ENCODE assay signal across 1 cellular context in the genomic region with DNA sequence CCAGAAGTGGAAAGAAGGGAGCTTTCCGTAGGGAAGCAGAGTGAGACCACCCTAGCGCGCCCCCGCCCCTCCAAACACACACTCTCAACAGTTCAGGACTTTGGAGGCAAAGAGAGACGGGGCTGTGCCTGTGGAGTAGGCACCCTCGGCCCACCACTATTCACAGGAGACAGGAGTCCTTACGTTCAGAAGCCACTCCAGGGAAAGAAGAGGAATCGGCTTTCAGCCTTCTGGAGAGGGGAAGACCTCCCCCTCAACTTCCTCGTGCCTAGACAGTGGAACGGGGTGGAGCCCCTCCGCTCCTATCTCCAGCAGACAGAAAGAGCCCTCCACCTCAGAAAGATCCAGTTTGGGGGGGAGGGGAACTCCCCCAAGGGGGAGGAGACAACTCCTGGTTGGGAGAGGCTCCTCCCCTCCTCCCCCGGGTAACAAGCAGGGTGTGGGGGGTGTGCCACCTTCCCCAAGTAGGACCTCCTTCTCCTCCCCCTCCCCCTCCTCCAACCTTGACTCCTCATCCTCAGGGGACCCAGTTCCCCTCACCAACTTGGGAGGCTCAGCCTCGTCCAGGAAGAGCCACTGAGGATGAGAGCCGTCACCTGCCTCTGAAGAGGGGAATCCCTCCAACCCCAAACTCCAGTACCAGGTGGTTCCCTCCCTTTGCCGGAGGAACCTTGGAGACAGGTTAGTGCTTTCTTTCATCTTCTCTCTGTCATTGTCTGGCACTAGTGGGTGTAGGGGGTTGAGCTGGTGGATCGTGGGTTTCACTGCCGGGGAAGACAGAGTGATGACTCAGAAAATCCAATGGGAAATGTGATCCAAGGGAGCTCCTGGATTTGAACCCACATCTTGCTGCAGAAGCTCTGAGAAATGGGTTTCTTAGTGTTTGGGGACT.
TF ChIP-seq lines count a peak whose summit lies in the region.

No MANE protein-coding gene starts in this region.

TF ChIP-seq in HEK293, 187 proteins besides CTCF, POLR2A, EP300 and RAD21 (continued from another document and continues in another):
- TF ChIP-seq ZNF510 (tag by site-specific recombination; IDR thresholded peaks at IDR 0.05; ENCODE audit: insufficient replicate concordance) (no peak), ZNF292 (tag by site-specific recombination; IDR thresholded peaks at IDR 0.05; ENCODE audit: borderline replicate concordance, low read depth) (no peak), SETDB1 (IDR thresholded peaks at IDR 0.05; ENCODE audit: insufficient read length, low read length) (no peak), ZNF211 (tag by site-specific recombination; IDR thresholded peaks at IDR 0.05; ENCODE audit: low read depth) (no peak), ZFHX2 (tag by site-specific recombination; conservative IDR thresholded peaks at IDR 0.05) (peak; percentile 84), BCL11B (tag by site-specific recombination; IDR thresholded peaks at IDR 0.05; ENCODE audit: low read depth) (no peak), ZNF140 (tag by site-specific recombination; IDR thresholded peaks at IDR 0.05) (no peak), ZBTB20 (tag by site-specific recombination; IDR thresholded peaks at IDR 0.05) (peak; percentile 55; the same call in 1 of the 2 replicates), KLF7 (tag by site-specific recombination; IDR thresholded peaks at IDR 0.05; ENCODE audit: borderline replicate concordance) (no peak), ZNF561 (tag by site-specific recombination; IDR thresholded peaks at IDR 0.05; ENCODE audit: borderline replicate concordance) (peak; percentile 18; the same call in 1 of the 2 replicates), EGR2 (tag by site-specific recombination; IDR thresholded peaks at IDR 0.05; ENCODE audit: low read depth) (peak; percentile 73), ZNF10 (tag by site-specific recombination; IDR thresholded peaks at IDR 0.05) (peak; percentile 80; the same call in 1 of the 2 replicates), ZBTB21 (tag by site-specific recombination; IDR thresholded peaks at IDR 0.05) (no peak), KLF10 (tag by site-specific recombination; IDR thresholded peaks at IDR 0.05) (no peak), ZNF433 (tag by site-specific recombination; IDR thresholded peaks at IDR 0.05; ENCODE audit: low read depth) (no peak), GLIS1 (tag by site-specific recombination; IDR thresholded peaks at IDR 0.05) (peak; percentile 73), ZBTB1 (tag by site-specific recombination; IDR thresholded peaks at IDR 0.05) (no peak), MZF1 (tag by site-specific recombination; IDR thresholded peaks at IDR 0.05; ENCODE audit: borderline replicate concordance) (0 out of 2 replicates have a peak, but pooled peaks have one; percentile 49), ZSCAN23 (tag by site-specific recombination; IDR thresholded peaks at IDR 0.05) (no peak), ZNF223 (tag by site-specific recombination; IDR thresholded peaks at IDR 0.05) (no peak), SCRT2 (tag by site-specific recombination; IDR thresholded peaks at IDR 0.05) (0 out of 2 replicates have a peak, but pooled peaks have one; percentile 17), KLF16 (tag by site-specific recombination; IDR thresholded peaks at IDR 0.05) (peak; percentile 37; the same call in 1 of the 2 replicates), SP3 (tag by site-specific recombination; IDR thresholded peaks at IDR 0.05) (peak; percentile 89)
- TF ChIP-seq, protein P1, sequence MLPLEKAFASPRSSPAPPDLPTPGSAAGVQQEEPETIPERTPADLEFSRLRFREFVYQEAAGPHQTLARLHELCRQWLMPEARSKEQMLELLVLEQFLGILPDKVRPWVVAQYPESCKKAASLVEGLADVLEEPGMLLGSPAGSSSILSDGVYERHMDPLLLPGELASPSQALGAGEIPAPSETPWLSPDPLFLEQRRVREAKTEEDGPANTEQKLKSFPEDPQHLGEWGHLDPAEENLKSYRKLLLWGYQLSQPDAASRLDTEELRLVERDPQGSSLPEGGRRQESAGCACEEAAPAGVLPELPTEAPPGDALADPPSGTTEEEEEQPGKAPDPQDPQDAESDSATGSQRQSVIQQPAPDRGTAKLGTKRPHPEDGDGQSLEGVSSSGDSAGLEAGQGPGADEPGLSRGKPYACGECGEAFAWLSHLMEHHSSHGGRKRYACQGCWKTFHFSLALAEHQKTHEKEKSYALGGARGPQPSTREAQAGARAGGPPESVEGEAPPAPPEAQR (tag by site-specific recombination; IDR thresholded peaks at IDR 0.05): no peak
- TF ChIP-seq, protein P2, sequence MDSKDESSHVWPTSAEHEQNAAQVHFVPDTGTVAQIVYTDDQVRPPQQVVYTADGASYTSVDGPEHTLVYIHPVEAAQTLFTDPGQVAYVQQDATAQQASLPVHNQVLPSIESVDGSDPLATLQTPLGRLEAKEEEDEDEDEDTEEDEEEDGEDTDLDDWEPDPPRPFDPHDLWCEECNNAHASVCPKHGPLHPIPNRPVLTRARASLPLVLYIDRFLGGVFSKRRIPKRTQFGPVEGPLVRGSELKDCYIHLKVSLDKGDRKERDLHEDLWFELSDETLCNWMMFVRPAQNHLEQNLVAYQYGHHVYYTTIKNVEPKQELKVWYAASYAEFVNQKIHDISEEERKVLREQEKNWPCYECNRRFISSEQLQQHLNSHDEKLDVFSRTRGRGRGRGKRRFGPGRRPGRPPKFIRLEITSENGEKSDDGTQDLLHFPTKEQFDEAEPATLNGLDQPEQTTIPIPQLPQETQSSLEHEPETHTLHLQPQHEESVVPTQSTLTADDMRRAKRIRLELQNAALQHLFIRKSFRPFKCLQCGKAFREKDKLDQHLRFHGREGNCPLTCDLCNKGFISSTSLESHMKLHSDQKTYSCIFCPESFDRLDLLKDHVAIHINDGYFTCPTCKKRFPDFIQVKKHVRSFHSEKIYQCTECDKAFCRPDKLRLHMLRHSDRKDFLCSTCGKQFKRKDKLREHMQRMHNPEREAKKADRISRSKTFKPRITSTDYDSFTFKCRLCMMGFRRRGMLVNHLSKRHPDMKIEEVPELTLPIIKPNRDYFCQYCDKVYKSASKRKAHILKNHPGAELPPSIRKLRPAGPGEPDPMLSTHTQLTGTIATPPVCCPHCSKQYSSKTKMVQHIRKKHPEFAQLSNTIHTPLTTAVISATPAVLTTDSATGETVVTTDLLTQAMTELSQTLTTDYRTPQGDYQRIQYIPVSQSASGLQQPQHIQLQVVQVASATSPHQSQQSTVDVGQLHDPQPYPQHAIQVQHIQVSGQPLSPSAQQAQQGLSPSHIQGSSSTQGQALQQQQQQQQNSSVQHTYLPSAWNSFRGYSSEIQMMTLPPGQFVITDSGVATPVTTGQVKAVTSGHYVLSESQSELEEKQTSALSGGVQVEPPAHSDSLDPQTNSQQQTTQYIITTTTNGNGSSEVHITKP (tag by site-specific recombination; IDR thresholded peaks at IDR 0.05): peak; percentile 96
- TF ChIP-seq, protein P3, sequence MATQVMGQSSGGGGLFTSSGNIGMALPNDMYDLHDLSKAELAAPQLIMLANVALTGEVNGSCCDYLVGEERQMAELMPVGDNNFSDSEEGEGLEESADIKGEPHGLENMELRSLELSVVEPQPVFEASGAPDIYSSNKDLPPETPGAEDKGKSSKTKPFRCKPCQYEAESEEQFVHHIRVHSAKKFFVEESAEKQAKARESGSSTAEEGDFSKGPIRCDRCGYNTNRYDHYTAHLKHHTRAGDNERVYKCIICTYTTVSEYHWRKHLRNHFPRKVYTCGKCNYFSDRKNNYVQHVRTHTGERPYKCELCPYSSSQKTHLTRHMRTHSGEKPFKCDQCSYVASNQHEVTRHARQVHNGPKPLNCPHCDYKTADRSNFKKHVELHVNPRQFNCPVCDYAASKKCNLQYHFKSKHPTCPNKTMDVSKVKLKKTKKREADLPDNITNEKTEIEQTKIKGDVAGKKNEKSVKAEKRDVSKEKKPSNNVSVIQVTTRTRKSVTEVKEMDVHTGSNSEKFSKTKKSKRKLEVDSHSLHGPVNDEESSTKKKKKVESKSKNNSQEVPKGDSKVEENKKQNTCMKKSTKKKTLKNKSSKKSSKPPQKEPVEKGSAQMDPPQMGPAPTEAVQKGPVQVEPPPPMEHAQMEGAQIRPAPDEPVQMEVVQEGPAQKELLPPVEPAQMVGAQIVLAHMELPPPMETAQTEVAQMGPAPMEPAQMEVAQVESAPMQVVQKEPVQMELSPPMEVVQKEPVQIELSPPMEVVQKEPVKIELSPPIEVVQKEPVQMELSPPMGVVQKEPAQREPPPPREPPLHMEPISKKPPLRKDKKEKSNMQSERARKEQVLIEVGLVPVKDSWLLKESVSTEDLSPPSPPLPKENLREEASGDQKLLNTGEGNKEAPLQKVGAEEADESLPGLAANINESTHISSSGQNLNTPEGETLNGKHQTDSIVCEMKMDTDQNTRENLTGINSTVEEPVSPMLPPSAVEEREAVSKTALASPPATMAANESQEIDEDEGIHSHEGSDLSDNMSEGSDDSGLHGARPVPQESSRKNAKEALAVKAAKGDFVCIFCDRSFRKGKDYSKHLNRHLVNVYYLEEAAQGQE (tag by site-specific recombination; IDR thresholded peaks at IDR 0.05): no peak
- TF ChIP-seq, protein P4, sequence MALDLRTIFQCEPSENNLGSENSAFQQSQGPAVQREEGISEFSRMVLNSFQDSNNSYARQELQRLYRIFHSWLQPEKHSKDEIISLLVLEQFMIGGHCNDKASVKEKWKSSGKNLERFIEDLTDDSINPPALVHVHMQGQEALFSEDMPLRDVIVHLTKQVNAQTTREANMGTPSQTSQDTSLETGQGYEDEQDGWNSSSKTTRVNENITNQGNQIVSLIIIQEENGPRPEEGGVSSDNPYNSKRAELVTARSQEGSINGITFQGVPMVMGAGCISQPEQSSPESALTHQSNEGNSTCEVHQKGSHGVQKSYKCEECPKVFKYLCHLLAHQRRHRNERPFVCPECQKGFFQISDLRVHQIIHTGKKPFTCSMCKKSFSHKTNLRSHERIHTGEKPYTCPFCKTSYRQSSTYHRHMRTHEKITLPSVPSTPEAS (tag by site-specific recombination; IDR thresholded peaks at IDR 0.05): no peak
- TF ChIP-seq, protein P5, sequence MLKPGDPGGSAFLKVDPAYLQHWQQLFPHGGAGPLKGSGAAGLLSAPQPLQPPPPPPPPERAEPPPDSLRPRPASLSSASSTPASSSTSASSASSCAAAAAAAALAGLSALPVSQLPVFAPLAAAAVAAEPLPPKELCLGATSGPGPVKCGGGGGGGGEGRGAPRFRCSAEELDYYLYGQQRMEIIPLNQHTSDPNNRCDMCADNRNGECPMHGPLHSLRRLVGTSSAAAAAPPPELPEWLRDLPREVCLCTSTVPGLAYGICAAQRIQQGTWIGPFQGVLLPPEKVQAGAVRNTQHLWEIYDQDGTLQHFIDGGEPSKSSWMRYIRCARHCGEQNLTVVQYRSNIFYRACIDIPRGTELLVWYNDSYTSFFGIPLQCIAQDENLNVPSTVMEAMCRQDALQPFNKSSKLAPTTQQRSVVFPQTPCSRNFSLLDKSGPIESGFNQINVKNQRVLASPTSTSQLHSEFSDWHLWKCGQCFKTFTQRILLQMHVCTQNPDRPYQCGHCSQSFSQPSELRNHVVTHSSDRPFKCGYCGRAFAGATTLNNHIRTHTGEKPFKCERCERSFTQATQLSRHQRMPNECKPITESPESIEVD (tag by site-specific recombination; IDR thresholded peaks at IDR 0.05): no peak
- TF ChIP-seq, protein P6, sequence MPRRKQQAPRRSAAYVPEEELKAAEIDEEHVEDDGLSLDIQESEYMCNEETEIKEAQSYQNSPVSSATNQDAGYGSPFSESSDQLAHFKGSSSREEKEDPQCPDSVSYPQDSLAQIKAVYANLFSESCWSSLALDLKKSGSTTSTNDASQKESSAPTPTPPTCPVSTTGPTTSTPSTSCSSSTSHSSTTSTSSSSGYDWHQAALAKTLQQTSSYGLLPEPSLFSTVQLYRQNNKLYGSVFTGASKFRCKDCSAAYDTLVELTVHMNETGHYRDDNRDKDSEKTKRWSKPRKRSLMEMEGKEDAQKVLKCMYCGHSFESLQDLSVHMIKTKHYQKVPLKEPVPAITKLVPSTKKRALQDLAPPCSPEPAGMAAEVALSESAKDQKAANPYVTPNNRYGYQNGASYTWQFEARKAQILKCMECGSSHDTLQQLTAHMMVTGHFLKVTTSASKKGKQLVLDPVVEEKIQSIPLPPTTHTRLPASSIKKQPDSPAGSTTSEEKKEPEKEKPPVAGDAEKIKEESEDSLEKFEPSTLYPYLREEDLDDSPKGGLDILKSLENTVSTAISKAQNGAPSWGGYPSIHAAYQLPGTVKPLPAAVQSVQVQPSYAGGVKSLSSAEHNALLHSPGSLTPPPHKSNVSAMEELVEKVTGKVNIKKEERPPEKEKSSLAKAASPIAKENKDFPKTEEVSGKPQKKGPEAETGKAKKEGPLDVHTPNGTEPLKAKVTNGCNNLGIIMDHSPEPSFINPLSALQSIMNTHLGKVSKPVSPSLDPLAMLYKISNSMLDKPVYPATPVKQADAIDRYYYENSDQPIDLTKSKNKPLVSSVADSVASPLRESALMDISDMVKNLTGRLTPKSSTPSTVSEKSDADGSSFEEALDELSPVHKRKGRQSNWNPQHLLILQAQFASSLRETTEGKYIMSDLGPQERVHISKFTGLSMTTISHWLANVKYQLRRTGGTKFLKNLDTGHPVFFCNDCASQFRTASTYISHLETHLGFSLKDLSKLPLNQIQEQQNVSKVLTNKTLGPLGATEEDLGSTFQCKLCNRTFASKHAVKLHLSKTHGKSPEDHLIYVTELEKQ (tag by site-specific recombination; IDR thresholded peaks at IDR 0.05; ENCODE audit: borderline replicate concordance): no peak
- TF ChIP-seq, protein P7, sequence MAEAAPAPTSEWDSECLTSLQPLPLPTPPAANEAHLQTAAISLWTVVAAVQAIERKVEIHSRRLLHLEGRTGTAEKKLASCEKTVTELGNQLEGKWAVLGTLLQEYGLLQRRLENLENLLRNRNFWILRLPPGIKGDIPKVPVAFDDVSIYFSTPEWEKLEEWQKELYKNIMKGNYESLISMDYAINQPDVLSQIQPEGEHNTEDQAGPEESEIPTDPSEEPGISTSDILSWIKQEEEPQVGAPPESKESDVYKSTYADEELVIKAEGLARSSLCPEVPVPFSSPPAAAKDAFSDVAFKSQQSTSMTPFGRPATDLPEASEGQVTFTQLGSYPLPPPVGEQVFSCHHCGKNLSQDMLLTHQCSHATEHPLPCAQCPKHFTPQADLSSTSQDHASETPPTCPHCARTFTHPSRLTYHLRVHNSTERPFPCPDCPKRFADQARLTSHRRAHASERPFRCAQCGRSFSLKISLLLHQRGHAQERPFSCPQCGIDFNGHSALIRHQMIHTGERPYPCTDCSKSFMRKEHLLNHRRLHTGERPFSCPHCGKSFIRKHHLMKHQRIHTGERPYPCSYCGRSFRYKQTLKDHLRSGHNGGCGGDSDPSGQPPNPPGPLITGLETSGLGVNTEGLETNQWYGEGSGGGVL (tag by site-specific recombination; IDR thresholded peaks at IDR 0.05): peak; percentile 94
- TF ChIP-seq, protein P8, sequence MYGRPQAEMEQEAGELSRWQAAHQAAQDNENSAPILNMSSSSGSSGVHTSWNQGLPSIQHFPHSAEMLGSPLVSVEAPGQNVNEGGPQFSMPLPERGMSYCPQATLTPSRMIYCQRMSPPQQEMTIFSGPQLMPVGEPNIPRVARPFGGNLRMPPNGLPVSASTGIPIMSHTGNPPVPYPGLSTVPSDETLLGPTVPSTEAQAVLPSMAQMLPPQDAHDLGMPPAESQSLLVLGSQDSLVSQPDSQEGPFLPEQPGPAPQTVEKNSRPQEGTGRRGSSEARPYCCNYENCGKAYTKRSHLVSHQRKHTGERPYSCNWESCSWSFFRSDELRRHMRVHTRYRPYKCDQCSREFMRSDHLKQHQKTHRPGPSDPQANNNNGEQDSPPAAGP (tag by site-specific recombination; IDR thresholded peaks at IDR 0.05): peak; percentile 17; the same call in 1 of the 2 replicates
- TF ChIP-seq, protein P9, sequence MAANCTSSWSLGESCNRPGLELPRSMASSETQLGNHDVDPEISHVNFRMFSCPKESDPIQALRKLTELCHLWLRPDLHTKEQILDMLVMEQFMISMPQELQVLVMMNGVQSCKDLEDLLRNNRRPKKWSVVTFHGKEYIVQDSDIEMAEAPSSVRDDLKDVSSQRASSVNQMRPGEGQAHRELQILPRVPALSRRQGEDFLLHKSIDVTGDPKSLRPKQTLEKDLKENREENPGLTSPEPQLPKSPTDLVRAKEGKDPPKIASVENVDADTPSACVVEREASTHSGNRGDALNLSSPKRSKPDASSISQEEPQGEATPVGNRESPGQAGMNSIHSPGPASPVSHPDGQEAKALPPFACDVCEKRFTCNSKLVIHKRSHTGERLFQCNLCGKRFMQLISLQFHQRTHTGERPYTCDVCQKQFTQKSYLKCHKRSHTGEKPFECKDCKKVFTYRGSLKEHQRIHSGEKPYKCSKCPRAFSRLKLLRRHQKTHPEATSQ (tag by site-specific recombination; IDR thresholded peaks at IDR 0.05): no peak
